Comparison of ENCODE assay signal across 8 cellular contexts in genomic region chr13:75550159-75550567, GRCh38. TPM values are rescaled to one million over a fixed set of nuclear protein-coding genes. Genes with fewer than 3 reads are reported as not detected.
DNase-seq lines count a peak whose midpoint lies in the region; ATAC-seq and TF ChIP-seq lines count a peak whose summit lies in the region.

No MANE protein-coding gene starts in this region.

- no peaks in the 10 kb centered on the region for H3K27me3 Mint-ChIP-seq in nephron progenitor cell (ENCODE audit: low read depth, poor library complexity)

- H3K4me3 Mint-ChIP-seq in nephron progenitor cell, result peak overlapping the region; percentile 96

- H3K9me3 Mint-ChIP-seq in nephron progenitor cell, result no peaks in the 10 kb centered on the region

- H3K27ac Mint-ChIP-seq in nephron progenitor cell, result peak overlapping the region; percentile 90

- peaks cover 22% of the 10 kb centered on the region for H3K36me3 Mint-ChIP-seq in nephron progenitor cell (ENCODE audit: low read depth)

- TF ChIP-seq CTCF in VCaP (conservative IDR thresholded peaks at IDR 0.05) (no peak), epithelial cell of proximal tubule (conservative IDR thresholded peaks at IDR 0.05; ENCODE audit: low read depth, low read length) (no peak), nephron progenitor cell (IDR thresholded peaks at IDR 0.05) (no peak)

- peak overlapping the region; percentile 97 for H3K4me3 ChIP-seq in epithelial cell of proximal tubule (ENCODE audit: low read depth, low read length)

- DNase-seq in NCI-H1105 treated with DMSO at 0.1 percent for 48 hours (lab: John Stamatoyannopoulos, UW) (peak; percentile 20), NCI-H1105 (lab: John Stamatoyannopoulos, UW) (no peak), LHCN-M2 (ENCODE audit: low read depth) (peak; percentile 71), epithelial cell of proximal tubule (ENCODE audit: low read depth) (no peak), nephron progenitor cell (peak; percentile 40), NCI-H2029 treated with DMSO at 0.1 percent for 48 hours (lab: John Stamatoyannopoulos, UW) (no peak)

- peak overlapping the region; percentile 90 for H3K27ac ChIP-seq in VCaP

- H3K4me1 Mint-ChIP-seq in nephron progenitor cell, result peaks cover 31% of the 10 kb centered on the region

- ATAC-seq in GM21619 (IDR thresholded peaks at IDR 0.05; ENCODE audit: unreplicated experiment), result peak; percentile 10

RNA-seq across cellular contexts. Expression of gene UCHL3, which starts 0.6 kb away (rescaled TPM):
- 53.8 and 60.7 TPM in 2 replicates for total RNA-seq in LHCN-M2 (2014; rRNA removed)
- polyA plus RNA-seq in LHCN-M2 (2012), result 50.6 TPM
- total RNA-seq in epithelial cell of proximal tubule, result 84.0 and 104 TPM in 2 replicates

RNA-seq across cellular contexts. Expression of gene COMMD6, which starts 12.5 kb away (rescaled TPM):
- 58.4 and 125 TPM in 2 replicates for total RNA-seq in LHCN-M2 (2014; rRNA removed)
- polyA plus RNA-seq in LHCN-M2 (2012), result 353 TPM
- total RNA-seq in epithelial cell of proximal tubule, result 58.1 and 143 TPM in 2 replicates

Comparison
In these comparisons a context has a peak if more than half of its experiments do, and no peak if none do; other contexts are left out.
1. DNase-seq: peak in NCI-H1105 treated with DMSO at 0.1 percent for 48 hours (single experiment), LHCN-M2 (single experiment) and nephron progenitor cell (single experiment); none in NCI-H1105 (single experiment), epithelial cell of proximal tubule (single experiment) and NCI-H2029 treated with DMSO at 0.1 percent for 48 hours (single experiment).